8 cellular contexts compared by ENCODE assay signal in genomic region chr10:80493482-80494021, GRCh38. TPM values are rescaled to one million over a fixed set of nuclear protein-coding genes. Genes with fewer than 3 reads are reported as not detected.
DNase-seq lines count a peak whose midpoint lies in the region; ATAC-seq, FAIRE-seq and TF ChIP-seq lines count a peak whose summit lies in the region.

No MANE protein-coding gene starts in this region.

- H3K4me1 Mint-ChIP-seq in activated naive CD4-positive, alpha-beta T cell treated with anti-CD3 and anti-CD28 coated beads for 36 hours (ENCODE audit: low read depth) = peaks cover 99% of the 10 kb centered on the region
- H3K4me1 Mint-ChIP-seq in activated CD8-positive, alpha-beta T cell treated with anti-CD3 and anti-CD28 coated beads for 36 hours (ENCODE audit: low read depth) = peaks cover 96% of the 10 kb centered on the region

- H3K4me3 ChIP-seq in kidney (ENCODE audit: low read length in 2 of 2) = no peak overlapping the region

- no peaks in the 10 kb centered on the region for H3K9me3 ChIP-seq in kidney (ENCODE audit: control insufficient read depth in 1 of 2, low read length in 2 of 2)

- peak; percentile 76 for ATAC-seq in HG03159 (IDR thresholded peaks at IDR 0.05; ENCODE audit: unreplicated experiment)
- ATAC-seq in activated CD8-positive, alpha-beta T cell treated with anti-CD3 and anti-CD28 coated beads for 36 hours = peak; percentile 60

- no peaks in the 10 kb centered on the region for H3K27me3 Mint-ChIP-seq in activated naive CD4-positive, alpha-beta T cell treated with anti-CD3 and anti-CD28 coated beads for 36 hours (ENCODE audit: low read depth)
- no peaks in the 10 kb centered on the region for H3K27me3 Mint-ChIP-seq in activated CD8-positive, alpha-beta T cell treated with anti-CD3 and anti-CD28 coated beads for 36 hours

- peaks cover 55 to 70% of the 10 kb centered on the region in 2 donors for H3K4me1 ChIP-seq in kidney (ENCODE audit: control insufficient read depth in 1 of 2, insufficient read depth in 1 of 2, low read depth in 1 of 2, low read length in 2 of 2)

- CTCF ChIA-PET in activated naive CD4-positive, alpha-beta T cell treated with anti-CD3 and anti-CD28 coated beads for 36 hours (lab: Charles Lee) = interaction anchor here (1.0 to 11.2 kb wide), 4 partner anchors 7 to 46 kb away, joined by 3 to 165 read pairs (median 4); no protein-coding TSS in a partner anchor
- CTCF ChIA-PET in activated CD8-positive, alpha-beta T cell treated with anti-CD3 and anti-CD28 coated beads for 36 hours (lab: Charles Lee) = interaction anchor here (1.0 to 11.4 kb wide), 3 partner anchors 7 to 28 kb away, joined by 3 to 154 read pairs (median 4); no protein-coding TSS in a partner anchor

- intact Hi-C loops in activated naive CD4-positive, alpha-beta T cell treated with anti-CD3 and anti-CD28 coated beads for 36 hours (cut with micrococcal nuclease) = loop anchor here (1.0 kb wide), 3 partner anchors 8 to 21 kb away; no protein-coding TSS in a partner anchor
- intact Hi-C loops in activated CD8-positive, alpha-beta T cell treated with anti-CD3 and anti-CD28 coated beads for 36 hours (cut with micrococcal nuclease) = no loop called here
- intact Hi-C loops in kidney (cut with DNase I) = no loop called here

- peaks cover 44% of the 10 kb centered on the region for H3K36me3 Mint-ChIP-seq in activated naive CD4-positive, alpha-beta T cell treated with anti-CD3 and anti-CD28 coated beads for 36 hours (ENCODE audit: low read depth)
- peaks cover 85% of the 10 kb centered on the region for H3K36me3 Mint-ChIP-seq in activated CD8-positive, alpha-beta T cell treated with anti-CD3 and anti-CD28 coated beads for 36 hours (ENCODE audit: low read depth)

- FAIRE-seq in kidney (lab: Jason Lieb, UNC) = no peak
- no peak for FAIRE-seq in H54 (lab: Jason Lieb, UNC)

- peak overlapping the region; percentile 85 for H3K27ac Mint-ChIP-seq in activated naive CD4-positive, alpha-beta T cell treated with anti-CD3 and anti-CD28 coated beads for 36 hours
- H3K27ac Mint-ChIP-seq in activated CD8-positive, alpha-beta T cell treated with anti-CD3 and anti-CD28 coated beads for 36 hours = peak overlapping the region; percentile 92

- TF ChIP-seq CTCF in activated CD8-positive, alpha-beta T cell treated with anti-CD3 and anti-CD28 coated beads for 36 hours (IDR thresholded peaks at IDR 0.05) = no peak
- no peak for TF ChIP-seq CTCF in kidney (IDR thresholded peaks at IDR 0.05; ENCODE audit: borderline replicate concordance, extremely low read depth, insufficient read depth)

- peak overlapping the region; percentile 27 for H3K4me3 Mint-ChIP-seq in activated naive CD4-positive, alpha-beta T cell treated with anti-CD3 and anti-CD28 coated beads for 36 hours
- H3K4me3 Mint-ChIP-seq in activated CD8-positive, alpha-beta T cell treated with anti-CD3 and anti-CD28 coated beads for 36 hours = peak overlapping the region; percentile 46

- POLR2A ChIA-PET in activated CD8-positive, alpha-beta T cell treated with anti-CD3 and anti-CD28 coated beads for 36 hours (lab: Charles Lee) = interaction anchor here (2.1 to 11.5 kb wide), 2 partner anchors 10 to 23 kb away, joined by 9 to 223 read pairs; no protein-coding TSS in a partner anchor

- no peak overlapping the region for H3K9ac ChIP-seq in kidney (ENCODE audit: low read length in 2 of 2)

- H3K36me3 ChIP-seq in kidney (ENCODE audit: control insufficient read depth in 1 of 2, insufficient read depth in 2 of 2, low read length in 2 of 2) = peaks cover 11 to 21% of the 10 kb centered on the region in 2 donors

- TF ChIP-seq POLR2A in H54 (IDR thresholded peaks at IDR 0.05; ENCODE audit: low read depth, low read length) = no peak

- peak overlapping the region; percentile 17 to 20 for H3K27ac ChIP-seq in kidney (ENCODE audit: low read depth in 2 of 2, low read length in 2 of 2)

- DNase-seq in activated naive CD4-positive, alpha-beta T cell treated with anti-CD3 and anti-CD28 coated beads for 36 hours = peak; percentile 49
- no peak for DNase-seq in activated naive CD4-positive, alpha-beta T cell treated with anti-CD3 and anti-CD28 coated beads, Interleukin-2, amount 50 U/mL, for 16 hours
- DNase-seq in activated CD8-positive, alpha-beta T cell treated with anti-CD3 and anti-CD28 coated beads for 36 hours = peak; percentile 27
- DNase-seq in kidney (no peak), H54 (ENCODE audit: insufficient read length, low spot score) (no peak), Ammon's horn (ENCODE audit: low spot score) (no peak), NCI-H226 (no peak)

- peaks cover 9% of the 10 kb centered on the region for H3K9me3 Mint-ChIP-seq in activated naive CD4-positive, alpha-beta T cell treated with anti-CD3 and anti-CD28 coated beads for 36 hours
- peaks cover 9% of the 10 kb centered on the region for H3K9me3 Mint-ChIP-seq in activated CD8-positive, alpha-beta T cell treated with anti-CD3 and anti-CD28 coated beads for 36 hours

RNA-seq across cellular contexts. Expression of gene TSPAN14, which starts 39.4 kb away (rescaled TPM):
- total RNA-seq in activated naive CD4-positive, alpha-beta T cell treated with anti-CD3 and anti-CD28 coated beads for 36 hours = 10 to 100 TPM; 33.5 to 35.5 TPM
- total RNA-seq in activated CD8-positive, alpha-beta T cell treated with anti-CD3 and anti-CD28 coated beads for 36 hours = 10 to 100 TPM; 43.9 to 45.5 TPM
- 183 TPM for total RNA-seq in kidney
- 36.8 TPM for polyA plus RNA-seq in kidney (ENCODE audit: insufficient read depth, low read depth, low replicate concordance)

RNA-seq across cellular contexts. Expression of gene SH2D4B, which starts 44.1 kb away (rescaled TPM):
- under 1 TPM; 0.05 to 0.10 TPM for total RNA-seq in activated naive CD4-positive, alpha-beta T cell treated with anti-CD3 and anti-CD28 coated beads for 36 hours
- under 1 TPM; 0.11 to 0.20 TPM for total RNA-seq in activated CD8-positive, alpha-beta T cell treated with anti-CD3 and anti-CD28 coated beads for 36 hours
- 0.09 TPM for total RNA-seq in kidney
- polyA plus RNA-seq in kidney (ENCODE audit: insufficient read depth, low read depth, low replicate concordance) = not detected

Comparison
In these comparisons a context has a peak if more than half of its experiments do, and no peak if none do; other contexts are left out.
1. DNase-seq: peak in activated naive CD4-positive, alpha-beta T cell treated with anti-CD3 and anti-CD28 coated beads for 36 hours (single experiment) and activated CD8-positive, alpha-beta T cell treated with anti-CD3 and anti-CD28 coated beads for 36 hours (single experiment); none in activated naive CD4-positive, alpha-beta T cell treated with anti-CD3 and anti-CD28 coated beads, Interleukin-2, amount 50 U/mL, for 16 hours (single experiment), kidney (single experiment), H54 (single experiment), Ammon's horn (single experiment) and NCI-H226 (single experiment).